In genomic region chr6:31665501-31666336, GRCh38 we compare ENCODE assay signal across 8 cellular contexts. TPM values are rescaled to one million over a fixed set of nuclear protein-coding genes. Genes with fewer than 3 reads are reported as not detected.
A peak's percentile ranks its signal among the peaks of the same experiment; 100 is the strongest.
DNase-seq lines count a peak whose midpoint lies in the region; ATAC-seq and TF ChIP-seq lines count a peak whose summit lies in the region.

Gene CSNK2B (plus strand): TSS chr6:31666080. CDS start chr6:31666832, 752 bp downstream.

- peaks cover 5% of the 10 kb centered on the region for H3K27me3 Mint-ChIP-seq in endothelial cell (ENCODE audit: unreplicated experiment)

- H2AFZ ChIP-seq in OCI-LY1 (ENCODE audit: low read length): no peak within 1 kb of the TSS

- under 1% methylated on average over 63 of the region's 63 CpGs for WGBS in HUES64

- H3K9me3 ChIP-seq in HUES64 (ENCODE audit: insufficient read depth, low read depth, low read length) (no peaks in the 10 kb centered on the region), OCI-LY1 (ENCODE audit: low read length) (no peaks in the 10 kb centered on the region)

- no peaks in the 10 kb centered on the region for H3K9me2 ChIP-seq in OCI-LY1 (ENCODE audit: low read depth, low read length)

- H3K9me3 Mint-ChIP-seq in endothelial cell (ENCODE audit: unreplicated experiment): no peaks in the 10 kb centered on the region

- H3K27ac Mint-ChIP-seq in endothelial cell (ENCODE audit: unreplicated experiment): peak within 1 kb of the TSS; percentile 97

- peak within 1 kb of the TSS; percentile 96 for H3K9ac ChIP-seq in HUES64 (ENCODE audit: low read depth, low read length)
- peak within 1 kb of the TSS; percentile 99 for H3K9ac ChIP-seq in OCI-LY1 (ENCODE audit: low read length)

- H3K4me2 ChIP-seq in OCI-LY1 (ENCODE audit: low read length): peak within 1 kb of the TSS; percentile 99

- H3F3A ChIP-seq in OCI-LY1 (ENCODE audit: insufficient read depth, low read length): no peaks in the 10 kb centered on the region

- H3K36me3 ChIP-seq in HUES64 (ENCODE audit: insufficient read depth, low read length) (peaks cover 65% of the 10 kb centered on the region), OCI-LY1 (ENCODE audit: insufficient read depth, low read length) (peaks cover 64% of the 10 kb centered on the region)

- peak within 1 kb of the TSS; percentile 97 for H3K4me3 Mint-ChIP-seq in endothelial cell (ENCODE audit: unreplicated experiment)

- H3K4me1 Mint-ChIP-seq in endothelial cell (ENCODE audit: unreplicated experiment): peaks cover 27% of the 10 kb centered on the region

- H3K4me1 ChIP-seq in HUES64 (ENCODE audit: insufficient read depth, low read length): peaks cover 16% of the 10 kb centered on the region
- H3K4me1 ChIP-seq in OCI-LY1 (ENCODE audit: insufficient read depth, low read length, severe bottlenecking): peaks cover 42% of the 10 kb centered on the region

- H3K36me3 Mint-ChIP-seq in endothelial cell (ENCODE audit: low read depth, unreplicated experiment): peaks cover 22% of the 10 kb centered on the region

- H3K27me3 ChIP-seq in HUES64 (ENCODE audit: insufficient read depth, low read length) (no peaks in the 10 kb centered on the region), OCI-LY1 (ENCODE audit: insufficient read depth, low read length) (no peaks in the 10 kb centered on the region)

- peaks cover 21% of the 10 kb centered on the region for H3K79me2 ChIP-seq in OCI-LY1 (ENCODE audit: insufficient read depth, low read length)

- TF ChIP-seq CTCF in OCI-LY1 (IDR thresholded peaks at IDR 0.05; ENCODE audit: low read length) (no peak), endothelial cell (IDR thresholded peaks at IDR 0.05; ENCODE audit: unreplicated experiment) (no peak)

- H3K27ac ChIP-seq in HUES64 (ENCODE audit: low read depth, low read length) (peak within 1 kb of the TSS; percentile 99), OCI-LY1 (ENCODE audit: low read depth, low read length, poor library complexity, severe bottlenecking) (peak within 1 kb of the TSS; percentile 97)

- no peaks in the 10 kb centered on the region for H4K20me1 ChIP-seq in OCI-LY1 (ENCODE audit: insufficient read depth, low read length)

- H3K4me3 ChIP-seq in HUES64 (ENCODE audit: low read length): peak within 1 kb of the TSS; percentile 96
- H3K4me3 ChIP-seq in OCI-LY1 (ENCODE audit: low read depth, low read length, poor library complexity, severe bottlenecking): peak within 1 kb of the TSS; percentile 100

- ATAC-seq in GM21447 (IDR thresholded peaks at IDR 0.05; ENCODE audit: unreplicated experiment): peak; percentile 73

- peak; percentile 95 for DNase-seq in D341Med (ENCODE audit: low spot score)
- peak; percentile 97 for DNase-seq in activated CD8-positive, alpha-beta memory T cell treated with anti-CD3 and anti-CD28 coated beads, Interleukin-2, amount 50 U/mL, for 4 hours
- DNase-seq in endothelial cell (ENCODE audit: low spot score): peak; percentile 83
- peak; percentile 99 for DNase-seq in middle frontal gyrus (ENCODE audit: extremely low spot score, low spot score)
- peak; percentile 96 to 97 for DNase-seq in stimulated activated CD8-positive, alpha-beta memory T cell treated with anti-CD3 and anti-CD28 coated beads, Interleukin-2, amount 100 ng/mL, for 48 hours (ENCODE audit: low read depth in 2 of 2)

RNA-seq across cellular contexts. Expression of gene CSNK2B, which starts in this region (rescaled TPM):
- polyA plus RNA-seq in HUES64 (2013, experiment 1 of 2): 191 TPM
- 201 TPM for polyA plus RNA-seq in HUES64 (2013, experiment 2 of 2)
- 164 TPM for total RNA-seq in endothelial cell (ENCODE audit: unreplicated experiment)

Comparison
In these comparisons a context has a peak if more than half of its experiments do, and no peak if none do; other contexts are left out.
1. Peak in every context shown above with its lines: DNase-seq, ATAC-seq, H3K4me3 ChIP-seq and H3K27ac ChIP-seq.